1 cellular context compared by ENCODE assay signal in the genomic region with DNA sequence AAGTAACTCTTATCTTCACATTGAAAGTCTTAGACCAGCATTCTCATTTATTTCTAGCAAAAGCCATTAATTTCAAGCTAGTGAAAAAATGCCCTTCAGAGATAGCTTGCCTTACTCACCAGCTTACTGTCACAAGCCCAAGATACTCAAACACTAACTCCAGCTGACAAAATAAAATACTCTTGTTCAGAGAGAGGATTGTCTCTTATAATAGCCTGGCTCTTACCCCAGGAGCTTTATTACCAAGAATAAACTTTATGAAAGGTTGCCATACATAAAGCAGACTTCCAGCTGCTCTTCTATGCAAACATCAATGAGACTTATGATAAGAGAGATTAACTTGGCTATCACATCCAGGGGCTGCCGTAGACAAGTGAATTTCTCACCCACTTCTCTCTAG.
TF ChIP-seq lines count a peak whose summit lies in the region.

No MANE protein-coding gene starts in this region.

TF ChIP-seq in HEK293, 187 proteins besides CTCF, POLR2A, EP300 and RAD21 (continued from another document and continues in another):
- TF ChIP-seq ZNF837 (tag by site-specific recombination; IDR thresholded peaks at IDR 0.05) (no peak), ZNF266 (tag by site-specific recombination; IDR thresholded peaks at IDR 0.05; ENCODE audit: low read depth) (no peak), ZNF19 (tag by site-specific recombination; IDR thresholded peaks at IDR 0.05; ENCODE audit: low read depth) (no peak), ZNF596 (tag by site-specific recombination; IDR thresholded peaks at IDR 0.05) (peak; percentile 63; the same call in 1 of the 2 replicates), ZNF354C (tag by site-specific recombination; IDR thresholded peaks at IDR 0.05; ENCODE audit: borderline replicate concordance, low read depth) (no peak), ZNF449 (tag by site-specific recombination; IDR thresholded peaks at IDR 0.05) (no peak), FEZF1 (tag by site-specific recombination; IDR thresholded peaks at IDR 0.05) (peak; percentile 48), ZNF791 (tag by site-specific recombination; IDR thresholded peaks at IDR 0.05) (no peak), ZFP3 (tag by site-specific recombination; IDR thresholded peaks at IDR 0.05; ENCODE audit: low read depth) (no peak), PRDM10 (tag by site-specific recombination; IDR thresholded peaks at IDR 0.05) (no peak), GLIS1 (tag by site-specific recombination; IDR thresholded peaks at IDR 0.05) (no peak), ZNF776 (tag by site-specific recombination; IDR thresholded peaks at IDR 0.05; ENCODE audit: borderline replicate concordance) (no peak), BCL11A (tag by site-specific recombination; IDR thresholded peaks at IDR 0.05; ENCODE audit: low read depth) (no peak), KLF17 (tag by site-specific recombination; IDR thresholded peaks at IDR 0.05) (no peak), ZNF843 (tag by site-specific recombination; IDR thresholded peaks at IDR 0.05) (peak; percentile 43; the same call in 1 of the 2 replicates), TSHZ1 (tag by site-specific recombination; IDR thresholded peaks at IDR 0.05; ENCODE audit: borderline replicate concordance) (no peak), ZBTB7A (tag by site-specific recombination; IDR thresholded peaks at IDR 0.05; ENCODE audit: low read depth) (no peak), YY2 (tag by site-specific recombination; IDR thresholded peaks at IDR 0.05) (no peak), MEIS1 (CRISPR knock-in tag; IDR thresholded peaks at IDR 0.05; ENCODE audit: borderline replicate concordance) (no peak), ZNF645 (tag by site-specific recombination; IDR thresholded peaks at IDR 0.05) (no peak), ZNF561 (tag by site-specific recombination; IDR thresholded peaks at IDR 0.05; ENCODE audit: borderline replicate concordance) (no peak), ZBTB44 (tag by site-specific recombination; IDR thresholded peaks at IDR 0.05) (no peak), ATF2 (tag by site-specific recombination; IDR thresholded peaks at IDR 0.05; ENCODE audit: low read depth) (no peak), BCL11B (tag by site-specific recombination; IDR thresholded peaks at IDR 0.05; ENCODE audit: low read depth) (0 out of 2 replicates have a peak, but pooled peaks have one; percentile 21), ZNF626 (tag by site-specific recombination; IDR thresholded peaks at IDR 0.05) (no peak), GLIS2 (tag by site-specific recombination; IDR thresholded peaks at IDR 0.05) (no peak), ZSCAN4 (tag by site-specific recombination; IDR thresholded peaks at IDR 0.05) (no peak), ZIC2 (tag by site-specific recombination; IDR thresholded peaks at IDR 0.05) (peak; percentile 43; the same call in 1 of the 2 replicates), ZNF624 (tag by site-specific recombination; IDR thresholded peaks at IDR 0.05) (no peak), ZNF391 (tag by site-specific recombination; IDR thresholded peaks at IDR 0.05; ENCODE audit: borderline replicate concordance, low read depth) (no peak), PRDM6 (tag by site-specific recombination; IDR thresholded peaks at IDR 0.05) (peak; percentile 34)
- TF ChIP-seq, protein P1, sequence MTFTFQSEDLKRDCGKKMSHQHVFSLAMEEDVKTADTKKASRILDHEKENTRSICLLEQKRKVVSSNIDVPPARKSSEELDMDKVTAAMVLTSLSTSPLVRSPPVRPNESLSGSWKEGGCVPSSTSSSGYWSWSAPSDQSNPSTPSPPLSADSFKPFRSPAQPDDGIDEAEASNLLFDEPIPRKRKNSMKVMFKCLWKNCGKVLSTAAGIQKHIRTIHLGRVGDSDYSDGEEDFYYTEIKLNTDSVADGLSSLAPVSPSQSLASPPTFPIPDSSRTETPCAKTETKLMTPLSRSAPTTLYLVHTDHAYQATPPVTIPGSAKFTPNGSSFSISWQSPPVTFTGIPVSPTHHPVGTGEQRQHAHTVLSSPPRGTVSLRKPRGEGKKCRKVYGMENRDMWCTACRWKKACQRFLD (tag by site-specific recombination; IDR thresholded peaks at IDR 0.05) = no peak
- TF ChIP-seq, protein P2, sequence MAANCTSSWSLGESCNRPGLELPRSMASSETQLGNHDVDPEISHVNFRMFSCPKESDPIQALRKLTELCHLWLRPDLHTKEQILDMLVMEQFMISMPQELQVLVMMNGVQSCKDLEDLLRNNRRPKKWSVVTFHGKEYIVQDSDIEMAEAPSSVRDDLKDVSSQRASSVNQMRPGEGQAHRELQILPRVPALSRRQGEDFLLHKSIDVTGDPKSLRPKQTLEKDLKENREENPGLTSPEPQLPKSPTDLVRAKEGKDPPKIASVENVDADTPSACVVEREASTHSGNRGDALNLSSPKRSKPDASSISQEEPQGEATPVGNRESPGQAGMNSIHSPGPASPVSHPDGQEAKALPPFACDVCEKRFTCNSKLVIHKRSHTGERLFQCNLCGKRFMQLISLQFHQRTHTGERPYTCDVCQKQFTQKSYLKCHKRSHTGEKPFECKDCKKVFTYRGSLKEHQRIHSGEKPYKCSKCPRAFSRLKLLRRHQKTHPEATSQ (tag by site-specific recombination; IDR thresholded peaks at IDR 0.05) = no peak
